Comparison of ENCODE assay signal across 9 cellular contexts in the genomic region with DNA sequence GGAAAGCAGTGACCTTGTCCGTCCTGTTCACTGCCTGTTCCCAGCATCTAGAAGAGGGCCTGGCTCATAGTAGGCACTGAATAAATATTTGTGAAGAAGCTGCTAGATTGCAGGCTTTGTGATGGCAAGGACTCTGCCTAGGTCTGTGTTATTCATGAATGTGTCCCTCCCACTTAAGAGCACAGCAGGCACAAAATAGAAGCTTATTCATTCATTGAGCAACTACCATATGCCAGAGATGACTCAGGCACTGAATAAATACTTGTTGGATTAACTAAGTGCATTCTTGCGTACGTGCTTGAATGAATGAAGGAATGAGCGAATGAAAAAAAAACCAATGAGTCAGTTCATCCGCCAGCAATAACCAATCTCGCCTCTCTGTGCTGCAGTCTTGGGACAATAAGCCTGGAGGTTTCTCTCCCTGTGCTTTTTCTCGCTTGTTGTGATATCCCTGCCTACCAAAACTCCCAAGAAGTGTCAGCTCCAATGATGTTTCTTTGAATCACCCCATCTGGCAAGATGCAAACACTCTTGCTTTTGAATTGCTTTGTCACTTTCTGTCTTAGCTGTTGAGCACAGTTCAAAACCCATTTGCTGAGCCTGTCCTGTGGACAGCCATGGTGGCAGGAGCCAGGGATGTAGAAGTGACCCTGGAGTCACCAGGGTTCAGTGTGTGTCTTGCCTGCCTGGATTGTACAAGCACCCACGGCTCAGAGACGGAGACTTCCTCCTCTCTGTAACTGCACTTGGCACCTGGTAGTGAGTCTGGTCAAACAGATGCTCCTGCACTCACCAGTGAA.
DNase-seq lines count a peak whose midpoint lies in the region; ATAC-seq and TF ChIP-seq lines count a peak whose summit lies in the region.
"Had no signal": no experiment of that assay in that cellular context is flagged by ENCODE, and none has a peak within 500 bp of the region (broad histone marks: within the 10 kb centered on the region; RNA-seq: fewer than 3 reads in every experiment).

No MANE protein-coding gene starts in this region.

- H3K27me3 ChIP-seq in MG63: no peaks in the 10 kb centered on the region
- no peaks in the 10 kb centered on the region for H3K27me3 ChIP-seq in mesendoderm (ENCODE audit: insufficient read depth, low read length, poor library complexity)

- no peaks in the 10 kb centered on the region for H3K9me3 Mint-ChIP-seq in activated CD8-positive, alpha-beta T cell treated with anti-CD3 and anti-CD28 coated beads, Interleukin-2, amount 10 ng/mL, durations not matched to agents 7 days and 5 days (ENCODE audit: insufficient read depth)

- H3K4ac ChIP-seq in mesendoderm (ENCODE audit: low read depth, low read length): peak overlapping the region; percentile 74

- no peak for ATAC-seq in HG03108 (IDR thresholded peaks at IDR 0.05; ENCODE audit: unreplicated experiment)
- ATAC-seq in activated CD8-positive, alpha-beta T cell treated with anti-CD3 and anti-CD28 coated beads, Interleukin-2, amount 10 ng/mL, durations not matched to agents 7 days and 5 days: no peak

- H3K4me1 Mint-ChIP-seq in activated CD8-positive, alpha-beta T cell treated with anti-CD3 and anti-CD28 coated beads, Interleukin-2, amount 10 ng/mL, durations not matched to agents 7 days and 5 days (ENCODE audit: low read depth): no peaks in the 10 kb centered on the region

- peak; percentile 62 for DNase-seq in CD1c-positive myeloid dendritic cell (ENCODE audit: extremely low spot score)
- DNase-seq in MG63: peak; percentile 75
- peak; percentile 95 for DNase-seq in astrocyte of the spinal cord (ENCODE audit: low read depth, low spot score)
- peak; percentile 97 for DNase-seq in mesendoderm
- DNase-seq in T-helper 9 cell: no peak
- no peak for DNase-seq in middle frontal gyrus (ENCODE audit: extremely low spot score, low spot score)
- DNase-seq in activated CD8-positive, alpha-beta T cell treated with anti-CD3 and anti-CD28 coated beads, Interleukin-2, amount 10 ng/mL, durations not matched to agents 7 days and 5 days: no peak
- DNase-seq: heart right ventricle had no signal

- peak overlapping the region; percentile 77 for H2AK5ac ChIP-seq in mesendoderm (ENCODE audit: low read length)

- H2BK5ac ChIP-seq in mesendoderm (ENCODE audit: low read length): peak overlapping the region; percentile 81

- in situ Hi-C loops in astrocyte of the spinal cord (cut with HindIII; ENCODE audit: low sequenced_read_pairs): no loop called here

- H3K4me3 ChIP-seq in MG63: no peak overlapping the region
- no peak overlapping the region for H3K4me3 ChIP-seq in astrocyte of the spinal cord (ENCODE audit: low read depth, low read length)
- no peak overlapping the region for H3K4me3 ChIP-seq in mesendoderm (ENCODE audit: low read length)
- H3K4me3 ChIP-seq: heart right ventricle had no signal

- H3K18ac ChIP-seq in mesendoderm (ENCODE audit: low read length): peak overlapping the region; percentile 4

- H3K56ac ChIP-seq in mesendoderm (ENCODE audit: low read length): peak overlapping the region; percentile 80

- no peak overlapping the region for H3K4me2 ChIP-seq in mesendoderm (ENCODE audit: low read length)

- H4K5ac ChIP-seq in mesendoderm (ENCODE audit: low read length): no peak overlapping the region

- H3K27me3 Mint-ChIP-seq in activated CD8-positive, alpha-beta T cell treated with anti-CD3 and anti-CD28 coated beads, Interleukin-2, amount 10 ng/mL, durations not matched to agents 7 days and 5 days (ENCODE audit: low read depth): peaks cover 10% of the 10 kb centered on the region

- H3K27ac ChIP-seq in mesendoderm (ENCODE audit: low read depth, low read length): peak overlapping the region; percentile 72

- WGBS in mesendoderm (ENCODE audit: extremely low coverage, insufficient coverage, low lambda C conversion rate): no CpG with 5 or more reads among the region's 9 CpGs

- H3K4me3 Mint-ChIP-seq in activated CD8-positive, alpha-beta T cell treated with anti-CD3 and anti-CD28 coated beads, Interleukin-2, amount 10 ng/mL, durations not matched to agents 7 days and 5 days: no peak overlapping the region

- no peak for TF ChIP-seq CTCF in astrocyte of the spinal cord (IDR thresholded peaks at IDR 0.05; ENCODE audit: low read depth, low read length)

- POLR2A ChIA-PET in activated CD8-positive, alpha-beta T cell treated with anti-CD3 and anti-CD28 coated beads, Interleukin-2, amount 10 ng/mL, durations not matched to agents 7 days and 5 days (lab: Charles Lee): no interaction called here

- no peak overlapping the region for H2BK15ac ChIP-seq in mesendoderm (replicated peaks; ENCODE audit: low read depth)

- H3K79me1 ChIP-seq in mesendoderm (ENCODE audit: low read length): peaks cover 16% of the 10 kb centered on the region

- H3K79me2 ChIP-seq in mesendoderm (ENCODE audit: control insufficient read depth, insufficient read depth, low read length): no peaks in the 10 kb centered on the region

- CTCF ChIA-PET in activated CD8-positive, alpha-beta T cell treated with anti-CD3 and anti-CD28 coated beads, Interleukin-2, amount 10 ng/mL, durations not matched to agents 7 days and 5 days (lab: Charles Lee): no interaction called here

- no peaks in the 10 kb centered on the region for H3K36me3 Mint-ChIP-seq in activated CD8-positive, alpha-beta T cell treated with anti-CD3 and anti-CD28 coated beads, Interleukin-2, amount 10 ng/mL, durations not matched to agents 7 days and 5 days (ENCODE audit: low read depth)

- H4K8ac ChIP-seq in mesendoderm (ENCODE audit: low read depth, low read length): no peak overlapping the region

- H3K4me1 ChIP-seq in mesendoderm (ENCODE audit: control insufficient read depth, low read depth, low read length): peaks cover 30% of the 10 kb centered on the region

- no peak overlapping the region for H3K9ac ChIP-seq in mesendoderm (ENCODE audit: low read length)

- H2BK120ac ChIP-seq in mesendoderm (ENCODE audit: low read depth, low read length): no peak overlapping the region

- H3K23ac ChIP-seq in mesendoderm (ENCODE audit: low read length): peak overlapping the region; percentile 51

- no peaks in the 10 kb centered on the region for H3K9me3 ChIP-seq in MG63
- H3K9me3 ChIP-seq: heart right ventricle had no signal

- no peaks in the 10 kb centered on the region for H3K36me3 ChIP-seq in MG63
- no peaks in the 10 kb centered on the region for H3K36me3 ChIP-seq in mesendoderm (ENCODE audit: control insufficient read depth, insufficient read depth, low read length)
- H3K36me3 ChIP-seq: heart right ventricle had no signal

- H3K27ac Mint-ChIP-seq in activated CD8-positive, alpha-beta T cell treated with anti-CD3 and anti-CD28 coated beads, Interleukin-2, amount 10 ng/mL, durations not matched to agents 7 days and 5 days: no peak overlapping the region

Comparison
In these comparisons a context has a peak if more than half of its experiments do, and no peak if none do; other contexts are left out.
1. DNase-seq: peak in CD1c-positive myeloid dendritic cell (single experiment), MG63 (single experiment), astrocyte of the spinal cord (single experiment) and mesendoderm (single experiment); none in T-helper 9 cell (single experiment), middle frontal gyrus (single experiment) and activated CD8-positive, alpha-beta T cell treated with anti-CD3 and anti-CD28 coated beads, Interleukin-2, amount 10 ng/mL, durations not matched to agents 7 days and 5 days (single experiment).